In the genomic region with DNA sequence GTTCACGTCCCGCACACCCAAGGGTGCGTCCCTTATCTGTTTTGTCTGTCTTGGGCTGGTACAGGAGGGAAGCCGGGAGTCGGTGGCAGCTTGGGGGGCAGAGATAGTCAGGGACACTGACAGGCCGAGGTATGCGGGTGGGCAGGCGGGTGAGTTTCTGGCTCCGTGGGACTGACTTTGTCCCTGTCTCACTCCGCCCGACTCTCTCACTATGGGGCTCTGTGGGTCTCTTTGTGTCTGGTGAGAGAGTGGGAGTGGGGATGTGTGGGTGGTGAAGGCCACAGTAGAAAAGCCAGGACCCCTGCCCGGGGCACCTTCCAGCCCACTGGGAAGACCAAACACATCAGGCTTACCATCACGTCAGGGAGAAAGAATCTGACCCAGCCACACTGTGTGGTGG, we compare ENCODE assay signal across 25 cellular contexts. TPM values are rescaled to one million over a fixed set of nuclear protein-coding genes. Genes with fewer than 3 reads are reported as not detected.
DNase-seq lines count a peak whose midpoint lies in the region; ATAC-seq and TF ChIP-seq lines count a peak whose summit lies in the region.
"Had no signal": no experiment of that assay in that cellular context is flagged by ENCODE, and none has a peak within 500 bp of the region (broad histone marks: within the 10 kb centered on the region; RNA-seq: fewer than 3 reads in every experiment).

No MANE protein-coding gene starts in this region.

- intact Hi-C loops in activated naive CD4-positive, alpha-beta T cell treated with anti-CD3 and anti-CD28 coated beads for 36 hours (cut with micrococcal nuclease) = no loop called here

- H3K4me2 ChIP-seq in GM23338 = no peak overlapping the region
- H3K4me2 ChIP-seq: KMS-11 had no signal

- no peak for DNase-seq in activated naive CD4-positive, alpha-beta T cell treated with anti-CD3 and anti-CD28 coated beads for 36 hours
- no peak for DNase-seq in activated naive CD4-positive, alpha-beta T cell treated with Interleukin-2 at 50 U/mL for 16 hours
- DNase-seq in RWPE1 (ENCODE audit: low spot score) = no peak
- DNase-seq in stimulated activated naive B cell treated with anti-CD40 and anti-IgM and Interleukin-4, amounts not matched to agents 10 μg/mL and 1 μg/mL and 100 μg/mL, for 72 hours = no peak
- no peak for DNase-seq in NCI-H446 (lab: John Stamatoyannopoulos, UW)
- DNase-seq in GM23338 (ENCODE audit: low spot score) = no peak
- no peak for DNase-seq in T-helper 1 cell
- DNase-seq: activated CD4-positive, alpha-beta T cell treated with anti-CD3 and anti-CD28 coated beads, Interleukin-2, amount 50 U/mL, for 48 hours; activated gamma-delta T cell treated with Interleukin-2 at 50 U/mL for 16 hours; anterior cingulate cortex; effector memory CD8-positive, alpha-beta T cell; MM.1S; NCI-H1105 treated with DMSO at 0.1 percent for 48 hours; NCI-H1930; NCI-H2171 treated with DMSO at 0.1 percent for 48 hours; NCI-H524 treated with DMSO at 0.1 percent for 48 hours; OCI-M1; small intestine; stomach; transverse colon had no signal

- ATAC-seq in stimulated activated naive B cell treated with anti-CD40 and anti-IgM and Interleukin-4, amounts not matched to agents 10 μg/mL and 1 μg/mL and 100 μg/mL, for 72 hours (replicated peaks) = no peak
- ATAC-seq in GM23338 = no peak
- ATAC-seq: effector memory CD8-positive, alpha-beta T cell; left lobe of liver had no signal

- H3K36me3 Mint-ChIP-seq in activated naive CD4-positive, alpha-beta T cell treated with anti-CD3 and anti-CD28 coated beads for 36 hours (ENCODE audit: low read depth) = peaks cover 47% of the 10 kb centered on the region
- H3K36me3 Mint-ChIP-seq in stimulated activated naive B cell treated with anti-CD40 and anti-IgM and Interleukin-4, amounts not matched to agents 10 μg/mL and 1 μg/mL and 100 μg/mL, for 72 hours = peaks cover 54 to 60% of the 10 kb centered on the region in 2 donors
- peaks cover 44% of the 10 kb centered on the region for H3K36me3 Mint-ChIP-seq in GM23338 (ENCODE audit: low read depth)

- peaks cover 12% of the 10 kb centered on the region; the same call in 1 of the 2 replicates for H3K36me3 ChIP-seq in GM23338 (ENCODE audit: insufficient read depth)
- H3K36me3 ChIP-seq: right atrium auricular region had no signal

- H3K9me3 Mint-ChIP-seq in activated naive CD4-positive, alpha-beta T cell treated with anti-CD3 and anti-CD28 coated beads for 36 hours = no peaks in the 10 kb centered on the region
- no peaks in the 10 kb centered on the region for H3K9me3 Mint-ChIP-seq in stimulated activated naive B cell treated with anti-CD40 and anti-IgM and Interleukin-4, amounts not matched to agents 10 μg/mL and 1 μg/mL and 100 μg/mL, for 72 hours
- H3K9me3 Mint-ChIP-seq in GM23338 = no peaks in the 10 kb centered on the region
- H3K9me3 Mint-ChIP-seq: effector memory CD8-positive, alpha-beta T cell had no signal

- CTCF ChIA-PET in activated naive CD4-positive, alpha-beta T cell treated with anti-CD3 and anti-CD28 coated beads for 36 hours (lab: Charles Lee) = no interaction called here
- CTCF ChIA-PET in RWPE1 (lab: Yijun Ruan, JAX) = interaction anchor here (0.6 to 1.7 kb wide), 2 partner anchors 45 to 383 kb away, joined by 4 to 7 read pairs; no protein-coding TSS in a partner anchor

- H3K4me3 ChIP-seq in GM23338 = no peak overlapping the region
- H3K4me3 ChIP-seq: coronary artery, right atrium auricular region, stomach, transverse colon had no signal

- POLR2A ChIA-PET in RWPE1 (lab: Yijun Ruan, JAX; ENCODE audit: low non-redundant PET) = no interaction called here

- TF ChIP-seq CTCF in RWPE1 (conservative IDR thresholded peaks at IDR 0.05; ENCODE audit: low read depth) (no peak), GM23338 (conservative IDR thresholded peaks at IDR 0.05; ENCODE audit: low read depth in 2 of 2) (no peak)

- H3K27me3 Mint-ChIP-seq in activated naive CD4-positive, alpha-beta T cell treated with anti-CD3 and anti-CD28 coated beads for 36 hours (ENCODE audit: low read depth) = no peaks in the 10 kb centered on the region
- no peaks in the 10 kb centered on the region for H3K27me3 Mint-ChIP-seq in stimulated activated naive B cell treated with anti-CD40 and anti-IgM and Interleukin-4, amounts not matched to agents 10 μg/mL and 1 μg/mL and 100 μg/mL, for 72 hours
- H3K27me3 Mint-ChIP-seq in GM23338 (ENCODE audit: insufficient read depth, low read depth, poor library complexity) = peaks cover 6% of the 10 kb centered on the region
- H3K27me3 Mint-ChIP-seq: effector memory CD8-positive, alpha-beta T cell had no signal

- H3K27ac ChIP-seq in RWPE1 (peak overlapping the region; percentile 15), cingulate gyrus (ENCODE audit: low read depth, low read length) (peak overlapping the region; percentile 97), GM23338 (ENCODE audit: low read depth) (no peak overlapping the region)
- H3K27ac ChIP-seq: coronary artery, KMS-11, right atrium auricular region, stomach, transverse colon had no signal

- H3K27ac Mint-ChIP-seq in activated naive CD4-positive, alpha-beta T cell treated with anti-CD3 and anti-CD28 coated beads for 36 hours = peak overlapping the region; percentile 59
- peak overlapping the region; percentile 86 for H3K27ac Mint-ChIP-seq in stimulated activated naive B cell treated with anti-CD40 and anti-IgM and Interleukin-4, amounts not matched to agents 10 μg/mL and 1 μg/mL and 100 μg/mL, for 72 hours
- no peak overlapping the region for H3K27ac Mint-ChIP-seq in GM23338

- no peaks in the 10 kb centered on the region for H3K27me3 ChIP-seq in GM23338 (ENCODE audit: insufficient read depth)
- H3K27me3 ChIP-seq: right atrium auricular region, stomach, transverse colon had no signal

- H3K79me2 ChIP-seq in GM23338 (replicated peaks; ENCODE audit: insufficient read depth) = no peaks in the 10 kb centered on the region

- H3K4me1 ChIP-seq in GM23338 (ENCODE audit: insufficient read depth) = no peaks in the 10 kb centered on the region
- H3K4me1 ChIP-seq: right atrium auricular region, transverse colon had no signal

- no peaks in the 10 kb centered on the region; the same call in 1 of the 2 replicates for H4K20me1 ChIP-seq in GM23338 (replicated peaks; ENCODE audit: insufficient read depth)

- no peaks in the 10 kb centered on the region for H3F3A ChIP-seq in GM23338 (replicated peaks; ENCODE audit: low read depth)

- no peaks in the 10 kb centered on the region for H3K4me1 Mint-ChIP-seq in activated naive CD4-positive, alpha-beta T cell treated with anti-CD3 and anti-CD28 coated beads for 36 hours (ENCODE audit: low read depth)
- H3K4me1 Mint-ChIP-seq in stimulated activated naive B cell treated with anti-CD40 and anti-IgM and Interleukin-4, amounts not matched to agents 10 μg/mL and 1 μg/mL and 100 μg/mL, for 72 hours = peaks cover 19 to 54% of the 10 kb centered on the region in 2 donors
- H3K4me1 Mint-ChIP-seq in GM23338 = no peaks in the 10 kb centered on the region

- H3K9me2 ChIP-seq in GM23338 (ENCODE audit: insufficient read depth) = no peaks in the 10 kb centered on the region

- no peak overlapping the region for H3K4me3 Mint-ChIP-seq in activated naive CD4-positive, alpha-beta T cell treated with anti-CD3 and anti-CD28 coated beads for 36 hours
- H3K4me3 Mint-ChIP-seq in stimulated activated naive B cell treated with anti-CD40 and anti-IgM and Interleukin-4, amounts not matched to agents 10 μg/mL and 1 μg/mL and 100 μg/mL, for 72 hours = no peak overlapping the region
- H3K4me3 Mint-ChIP-seq in GM23338 = no peak overlapping the region
- H3K4me3 Mint-ChIP-seq: effector memory CD8-positive, alpha-beta T cell had no signal

- no peak overlapping the region for H2AFZ ChIP-seq in GM23338

TF ChIP-seq in GM23338, 12 proteins besides CTCF, POLR2A, EP300 and RAD21:
- TF ChIP-seq CREB1 (CRISPR knock-in tag; IDR thresholded peaks at IDR 0.05; ENCODE audit: low read depth) = no peak
- TF ChIP-seq EZH2phosphoT487 (IDR thresholded peaks at IDR 0.05; ENCODE audit: unreplicated experiment) = no peak
- no peak for TF ChIP-seq EZH2 (IDR thresholded peaks at IDR 0.05; ENCODE audit: low read depth, unreplicated experiment)
- TF ChIP-seq JUNB (IDR thresholded peaks at IDR 0.05; ENCODE audit: unreplicated experiment) = no peak
- TF ChIP-seq ETS1 (IDR thresholded peaks at IDR 0.05) = no peak
- no peak for TF ChIP-seq ZNF331 (CRISPR knock-in tag; IDR thresholded peaks at IDR 0.05; ENCODE audit: low read depth)
- no peak for TF ChIP-seq ZNF114 (CRISPR knock-in tag; IDR thresholded peaks at IDR 0.05)

RNA-seq across cellular contexts. Expression of gene RPS6KA1, which starts 27.5 kb away (rescaled TPM):
- 10 to 100 TPM; 83.5 to 86.4 TPM for total RNA-seq in activated naive CD4-positive, alpha-beta T cell treated with anti-CD3 and anti-CD28 coated beads for 36 hours
- total RNA-seq in GM23338 (2014; rRNA removed; shearing (Covaris generic)) = 68.6 and 84.2 TPM in 2 replicates
- 28.3 and 30.5 TPM in 2 replicates for polyA plus RNA-seq in GM23338 (2016; fragmentation: Nextera tagmentation; extraction: Ambion mirVana)
